ENCODE assay signal across 27 cellular contexts in the genomic region with DNA sequence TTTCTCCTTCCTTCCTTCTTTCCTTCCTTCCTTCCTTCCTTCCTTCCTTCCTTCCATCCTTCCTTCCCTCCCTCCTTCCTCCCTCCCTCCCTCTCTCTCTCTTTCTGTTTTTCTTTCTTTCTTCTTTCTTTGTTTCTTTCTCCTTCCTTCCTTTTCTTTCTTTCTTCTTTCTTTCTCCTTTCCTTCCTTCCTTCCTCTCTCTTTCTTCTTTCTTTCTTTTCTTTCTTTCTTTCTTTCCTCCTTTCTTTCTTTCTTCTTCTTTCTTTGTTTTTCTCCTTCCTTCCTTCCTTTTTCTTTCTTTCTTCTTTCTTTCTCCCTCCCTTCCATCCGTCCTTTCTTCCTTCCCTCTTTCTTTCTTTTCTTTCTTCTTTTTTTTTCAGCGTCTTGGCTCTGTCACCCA. TPM values are rescaled to one million over a fixed set of nuclear protein-coding genes. Genes with fewer than 3 reads are reported as not detected.
"Had no signal": no experiment of that assay in that cellular context is flagged by ENCODE, and none has a peak within 500 bp of the region (broad histone marks: within the 10 kb centered on the region; RNA-seq: fewer than 3 reads in every experiment).

No MANE protein-coding gene starts in this region.

- DNase-seq: endodermal cell; gastrocnemius medialis; head of caudate nucleus; left ventricle myocardium superior; lower lobe of right lung; naive thymus-derived CD4-positive, alpha-beta T cell; occipital lobe; ovary; posterior cingulate gyrus; psoas muscle; right cardiac atrium; stimulated activated CD4-positive, alpha-beta T cell treated with anti-CD3 and anti-CD28 coated beads, Interleukin-15, amount 100 ng/mL, for 24 hours; stimulated activated CD4-positive, alpha-beta T cell treated with anti-CD3 and anti-CD28 coated beads, Interleukin-2, amount 100 ng/mL, for 48 hours; stimulated activated naive CD4-positive, alpha-beta T cell treated with Interleukin-2 at 50 U/mL for 16 hours; upper lobe of left lung had no signal

- H3K27ac ChIP-seq: coronary artery, epithelial cell of prostate, gastrocnemius medialis, lower lobe of right lung, ovary, psoas muscle, skin epidermis, thoracic aorta, tibial nerve, upper lobe of left lung had no signal

- H3K27me3 ChIP-seq: gastrocnemius medialis, ovary, tibial nerve, upper lobe of left lung had no signal

- H3K4me1 ChIP-seq: gastrocnemius medialis, lower lobe of right lung, psoas muscle, tibial nerve, upper lobe of left lung had no signal

- H3K4me3 Mint-ChIP-seq: endodermal cell; mesothelial cell of epicardium; naive thymus-derived CD4-positive, alpha-beta T cell had no signal

- H3K27ac Mint-ChIP-seq: endodermal cell, mesothelial cell of epicardium had no signal

- H3K4me3 ChIP-seq: coronary artery, gastrocnemius medialis, lower lobe of right lung, ovary, psoas muscle, skin epidermis, thoracic aorta, tibial nerve, upper lobe of left lung had no signal

- H3K36me3 ChIP-seq: gastrocnemius medialis, lower lobe of right lung, ovary, thoracic aorta, tibial nerve, upper lobe of left lung had no signal

- H3K9me3 ChIP-seq: gastrocnemius medialis, lower lobe of right lung, ovary, psoas muscle, thoracic aorta, upper lobe of left lung had no signal

- H3K9me3 Mint-ChIP-seq: endodermal cell had no signal

- H3K4me1 Mint-ChIP-seq: mesothelial cell of epicardium had no signal

- H3K36me3 Mint-ChIP-seq: mesothelial cell of epicardium had no signal

- ATAC-seq: gastrocnemius medialis; left ventricle myocardium superior; lower lobe of right lung; naive thymus-derived CD4-positive, alpha-beta T cell; psoas muscle; right cardiac atrium had no signal

RNA-seq across cellular contexts. Expression of gene IL19, which starts 18.1 kb away (rescaled TPM):
- total RNA-seq: dermis microvascular lymphatic vessel endothelial cell; endodermal cell; gastrocnemius medialis; glomerular endothelial cell; left ventricle myocardium superior; lower lobe of right lung; mesothelial cell of epicardium; mucosa of gallbladder; naive thymus-derived CD4-positive, alpha-beta T cell; occipital lobe; ovary; psoas muscle; renal cortical epithelial cell; right cardiac atrium; thoracic aorta; tibial nerve; upper lobe of left lung had no signal
- polyA plus RNA-seq: keratinocyte; naive thymus-derived CD4-positive, alpha-beta T cell; neural cell; ovary; psoas muscle; right cardiac atrium had no signal

RNA-seq across cellular contexts. Expression of gene IL10, which starts 19.8 kb away (rescaled TPM):
- total RNA-seq: dermis microvascular lymphatic vessel endothelial cell, endodermal cell, glomerular endothelial cell, mesothelial cell of epicardium, occipital lobe, renal cortical epithelial cell had no signal
- polyA plus RNA-seq: keratinocyte; naive thymus-derived CD4-positive, alpha-beta T cell; neural cell had no signal
